In the genomic region with DNA sequence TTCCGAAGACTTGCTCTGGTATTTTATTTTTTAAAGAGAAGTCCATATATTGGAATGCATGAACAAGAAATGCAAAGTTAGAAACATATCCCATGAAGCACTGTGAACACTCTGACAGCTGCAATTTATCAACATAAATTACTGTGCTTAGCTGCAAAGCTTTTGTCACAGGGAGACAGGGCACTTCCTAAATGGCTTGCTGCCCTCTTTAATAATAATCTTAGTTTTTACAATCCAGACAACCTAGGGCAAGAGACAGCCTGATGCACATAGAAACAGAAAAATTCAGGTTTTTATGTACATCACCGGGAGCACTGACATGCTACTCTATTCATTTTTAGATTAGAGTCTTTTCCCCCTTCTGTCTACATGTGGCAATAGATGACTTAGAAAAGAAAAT, we compare ENCODE assay signal across 26 cellular contexts.
"Had no signal": no experiment of that assay in that cellular context is flagged by ENCODE, and none has a peak within 500 bp of the region (broad histone marks: within the 10 kb centered on the region; RNA-seq: fewer than 3 reads in every experiment).

No MANE protein-coding gene starts in this region.

- H3K4me2 ChIP-seq: KMS-11, SK-N-SH had no signal

- H3K9me2 ChIP-seq: SK-N-SH had no signal

- H3K4me3 Mint-ChIP-seq: IgD-negative memory B cell, T-cell had no signal

- ATAC-seq: K562, Panc1, PC-3, T-cell had no signal

- H3K9me3 ChIP-seq: SK-N-SH had no signal

- H3K27me3 Mint-ChIP-seq: IgD-negative memory B cell, T-cell had no signal

- H3K27ac ChIP-seq: HL-60, KMS-11, RWPE1 had no signal

- H3K27ac Mint-ChIP-seq: IgD-negative memory B cell, T-cell had no signal

- H3K4me3 ChIP-seq: K562 had no signal

- DNase-seq: Kasumi-1; MM.1S; MV-4-11; NCI-H1048; NCI-H1105; NCI-H1436 treated with DMSO at 0.1 percent for 48 hours; NCI-H1694; NCI-H187 treated with DMSO at 0.1 percent for 48 hours; NCI-H2029 treated with DMSO at 0.1 percent for 48 hours; NCI-H2227 treated with DMSO at 0.1 percent for 48 hours; NCI-H524; NCI-H526 treated with DMSO at 0.1 percent for 48 hours; NCI-H774; NK-92 treated with Interleukin-12 subunit alpha and Interleukin-12 subunit beta, amount 100 ng/mL, for 24 hours; PC-3; SHP77; SK-N-SH; SW 1271; T-cell had no signal

- FAIRE-seq: HTR-8/SVneo, K562 had no signal

- H3K9me3 Mint-ChIP-seq: T-cell had no signal

- H3K9ac ChIP-seq: KMS-11, SK-N-SH had no signal
